In the genomic region with DNA sequence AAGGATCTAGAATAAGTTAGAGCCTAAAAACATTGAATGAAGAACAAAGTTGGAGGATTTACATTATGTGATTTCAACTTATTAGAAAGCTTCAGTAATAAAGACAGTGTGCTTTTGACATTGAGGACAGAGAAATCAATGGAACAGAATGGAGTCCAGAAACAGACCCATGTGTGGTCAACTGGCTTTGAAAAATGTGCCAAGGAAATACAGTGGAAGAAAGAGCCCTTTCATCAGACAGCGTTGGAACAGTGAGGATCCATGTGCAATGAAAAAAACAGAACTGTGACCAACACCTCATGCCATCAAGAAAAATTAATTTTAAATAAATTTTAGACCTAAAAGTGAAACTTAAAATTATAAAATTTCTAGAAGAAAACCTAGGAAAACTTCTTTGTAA, we compare ENCODE assay signal across 24 cellular contexts. TPM values are rescaled to one million over a fixed set of nuclear protein-coding genes. Genes with fewer than 3 reads are reported as not detected.
A peak's percentile ranks its signal among the peaks of the same experiment; 100 is the strongest.
DNase-seq lines count a peak whose midpoint lies in the region; TF ChIP-seq lines count a peak whose summit lies in the region.
"Had no signal": no experiment of that assay in that cellular context is flagged by ENCODE, and none has a peak within 500 bp of the region (broad histone marks: within the 10 kb centered on the region; RNA-seq: fewer than 3 reads in every experiment).

No MANE protein-coding gene starts in this region.

- H3K27ac ChIP-seq in adrenal gland = no peak overlapping the region
- H3K27ac ChIP-seq: 22Rv1; BLaER1 treated with 17β-estradiol and CSF1 and Interleukin-3, amounts not matched to agents 10 nM and 100 nM had no signal

- no peaks in the 10 kb centered on the region for H3K9me3 ChIP-seq in adrenal gland (replicated peaks in 1 of 3)
- H3K9me3 ChIP-seq: BE2C; BLaER1 treated with 17β-estradiol and CSF1 and Interleukin-3, amounts not matched to agents 10 nM and 100 nM had no signal

- no peaks in the 10 kb centered on the region for H3K27me3 ChIP-seq in adrenal gland
- H3K27me3 ChIP-seq: BE2C; BLaER1 treated with 17β-estradiol and CSF1 and Interleukin-3, amounts not matched to agents 10 nM and 100 nM had no signal

- H3K4me1 ChIP-seq in adrenal gland (replicated peaks in 1 of 2) = no peaks in the 10 kb centered on the region
- H3K4me1 ChIP-seq: BE2C; BLaER1 treated with 17β-estradiol and CSF1 and Interleukin-3, amounts not matched to agents 10 nM and 100 nM had no signal

- H3K4me3 ChIP-seq in adrenal gland (no peak overlapping the region), foreskin fibroblast (ENCODE audit: low read depth in 1 of 2, low read length in 2 of 2) (no peak overlapping the region)
- H3K4me3 ChIP-seq: BLaER1 treated with 17β-estradiol and CSF1 and Interleukin-3, amounts not matched to agents 10 nM and 100 nM; GM23338 had no signal

- TF ChIP-seq POLR2A in adrenal gland (IDR thresholded peaks at IDR 0.05) = no peak

- H3K36me3 ChIP-seq in adrenal gland (replicated peaks in 1 of 2) = no peaks in the 10 kb centered on the region
- H3K36me3 ChIP-seq: BE2C; BLaER1 treated with 17β-estradiol and CSF1 and Interleukin-3, amounts not matched to agents 10 nM and 100 nM had no signal

- TF ChIP-seq CTCF in adrenal gland (IDR thresholded peaks at IDR 0.05) = no peak
- no peak for TF ChIP-seq CTCF in foreskin fibroblast (IDR thresholded peaks at IDR 0.05; ENCODE audit: low read depth, low read length)

- intact Hi-C loops in adrenal gland (cut with DNase I) = no loop called here

- DNase-seq in Ammon's horn (ENCODE audit: low spot score) (peak; percentile 47), foreskin melanocyte (peak; percentile 10), inferior parietal cortex (ENCODE audit: extremely low spot score) (peak; percentile 38), pons (ENCODE audit: low spot score) (peak; percentile 87), mucosa of gallbladder (ENCODE audit: low spot score) (no peak), adrenal gland (no peak), kidney glomerular epithelial cell (lab: John Stamatoyannopoulos, UW) (no peak), foreskin fibroblast (no peak)
- DNase-seq: BE2C; Calu3; CD4-positive, alpha-beta T cell; CD8-positive, alpha-beta memory T cell; COR-L47; DMS53; DMS79 treated with DMSO at 0.1 percent for 48 hours; GF-D8; H9 had no signal

- 81 to 98% (median 96%) methylated on average over 1 of the region's 1 CpG for WGBS in adrenal gland, 4 donors

RNA-seq across cellular contexts. Expression of gene LRRC18, which starts 50.6 kb away (rescaled TPM):
- total RNA-seq in mucosa of gallbladder (0.20 TPM), adrenal gland (not detected)
- polyA plus RNA-seq in adrenal gland = not detected
- total RNA-seq: Calu3; CD4-positive, alpha-beta T cell; CD8-positive, alpha-beta memory T cell; Daoy; G401; GM23338; H9 had no signal
- polyA plus RNA-seq: AG04450; CD14-positive monocyte; CD8-positive, alpha-beta memory T cell; GM23338 had no signal

Comparison
In these comparisons a context has a peak if more than half of its experiments do, and no peak if none do; other contexts are left out.
1. DNase-seq: peak in Ammon's horn (single experiment), foreskin melanocyte (single experiment), inferior parietal cortex (single experiment) and pons (single experiment); none in mucosa of gallbladder (single experiment), adrenal gland (0 of 7), kidney glomerular epithelial cell (single experiment) and foreskin fibroblast (0 of 2).